ENCODE assay signal across 8 cellular contexts in genomic region chr4:54226399-54227260, GRCh38. TPM values are rescaled to one million over a fixed set of nuclear protein-coding genes. Genes with fewer than 3 reads are reported as not detected.
DNase-seq lines count a peak whose midpoint lies in the region; ATAC-seq, FAIRE-seq and TF ChIP-seq lines count a peak whose summit lies in the region.

No MANE protein-coding gene starts in this region.

- SMC1A ChIA-PET in GM12878 (lab: Charles Lee; ENCODE audit: uncharacterized antibody, unreplicated experiment): interaction anchor here (0.6 to 1.0 kb wide), 2 partner anchors 8 to 1230 kb away, joined by 3 to 4 read pairs; no protein-coding TSS in a partner anchor

- no peaks in the 10 kb centered on the region for H3K9me3 Mint-ChIP-seq in stimulated activated naive CD8-positive, alpha-beta T cell treated with anti-CD3 and anti-CD28 coated beads, Interleukin-15, Interleukin-2, amounts not matched to agents 100 ng/mL and 50 ng/mL, for 24 hours

- no peak overlapping the region for H3K27ac Mint-ChIP-seq in stimulated activated naive CD8-positive, alpha-beta T cell treated with anti-CD3 and anti-CD28 coated beads, Interleukin-15, Interleukin-2, amounts not matched to agents 100 ng/mL and 50 ng/mL, for 24 hours

- WGBS in GM12878 (ENCODE audit: insufficient coverage, insufficient replicate concordance, low lambda C conversion rate, missing lambda C conversion rate): 29% methylated on average over 47 of the region's 47 CpGs

- TF ChIP-seq EP300 in GM12878 (IDR thresholded peaks at IDR 0.05; ENCODE audit: borderline replicate concordance in 1 of 2, control insufficient read depth in 1 of 2, low read depth in 2 of 2, low read length in 2 of 2): no peak

- peak overlapping the region; percentile 72 for H3K9ac ChIP-seq in HUES6 (ENCODE audit: low read length)
- no peak overlapping the region for H3K9ac ChIP-seq in GM12878 (ENCODE audit: control insufficient read depth, insufficient read depth, low read length)
- H3K9ac ChIP-seq in keratinocyte (ENCODE audit: control insufficient read depth, extremely low read depth, insufficient read depth, low read length): no peak overlapping the region

- intact Hi-C loops in GM12878 (cut with micrococcal nuclease; ENCODE audit: unreplicated experiment): loop anchor here (5.0 kb wide), 1 partner anchor 519 kb away; no protein-coding TSS in a partner anchor

- H3K9me1 ChIP-seq in keratinocyte (ENCODE audit: control insufficient read depth, extremely low read depth, insufficient read depth, low read length): no peaks in the 10 kb centered on the region

- POLR2A ChIA-PET in GM12878 (lab: Charles Lee): no interaction called here

- peaks cover 23% of the 10 kb centered on the region for H3K4me1 ChIP-seq in HUES6 (ENCODE audit: control insufficient read depth, insufficient read depth, low read length)
- H3K4me1 ChIP-seq in GM12878 (ENCODE audit: control insufficient read depth, insufficient read depth, low read length): peaks cover 3% of the 10 kb centered on the region; the same call in 1 of the 2 replicates
- peaks cover 41% of the 10 kb centered on the region for H3K4me1 ChIP-seq in keratinocyte (ENCODE audit: control insufficient read depth, extremely low read depth, insufficient read depth, low read length)

- TF ChIP-seq CTCF in GM12878 (IDR thresholded peaks at IDR 0.05 in 2 of 3, conservative IDR thresholded peaks at IDR 0.05 in 1 of 3; ENCODE audit: control insufficient read depth in 2 of 3, extremely low read depth in 1 of 3, insufficient read depth in 1 of 3, low read depth in 3 of 3, low read length in 3 of 3) (no peak), keratinocyte (optimal IDR thresholded peaks at IDR 0.05 in 1 of 3, IDR thresholded peaks at IDR 0.05 in 1 of 3, conservative IDR thresholded peaks at IDR 0.05 in 1 of 3; ENCODE audit: extremely low read depth in 1 of 3, insufficient read depth in 2 of 3, low read length in 3 of 3) (no peak)

- ATAC-seq in GM12878: peak; percentile 26
- ATAC-seq in HG03469 (IDR thresholded peaks at IDR 0.05; ENCODE audit: unreplicated experiment): no peak
- ATAC-seq in HG03196 (IDR thresholded peaks at IDR 0.05; ENCODE audit: unreplicated experiment): no peak

- peaks cover 50% of the 10 kb centered on the region for H3K4me1 Mint-ChIP-seq in stimulated activated naive CD8-positive, alpha-beta T cell treated with anti-CD3 and anti-CD28 coated beads, Interleukin-15, Interleukin-2, amounts not matched to agents 100 ng/mL and 50 ng/mL, for 24 hours (ENCODE audit: low read depth)

- H2AFZ ChIP-seq in GM12878 (ENCODE audit: control insufficient read depth, low read depth, low read length): no peak overlapping the region; the same call in 1 of the 2 replicates
- peak overlapping the region; percentile 64 for H2AFZ ChIP-seq in keratinocyte (ENCODE audit: control insufficient read depth, low read length)

- no peaks in the 10 kb centered on the region for H3K79me2 ChIP-seq in GM12878 (ENCODE audit: control insufficient read depth, insufficient read depth, low read length)
- no peaks in the 10 kb centered on the region for H3K79me2 ChIP-seq in keratinocyte (ENCODE audit: control insufficient read depth, insufficient read depth, low read length)

- dilution Hi-C loops in keratinocyte (cut with MboI; ENCODE audit: extremely low pct_ligation_motif_present, low sequenced_read_pairs): no loop called here

- H3K36me3 ChIP-seq in HUES6 (ENCODE audit: control insufficient read depth, insufficient read depth, low read length) (no peaks in the 10 kb centered on the region), GM12878 (ENCODE audit: control insufficient read depth in 2 of 2, insufficient read depth in 2 of 2, low read length in 1 of 2) (no peaks in the 10 kb centered on the region), keratinocyte (ENCODE audit: control insufficient read depth in 2 of 2, extremely low read depth in 1 of 2, insufficient read depth in 2 of 2, low read length in 2 of 2) (no peaks in the 10 kb centered on the region)

- in situ Hi-C loops in GM12878 (cut with MboI): loop anchor here (5.0 to 10.0 kb wide), 5 partner anchors 299 to 1849 kb away; no protein-coding TSS in a partner anchor

- H3K27ac ChIP-seq in HUES6 (ENCODE audit: low read depth, low read length) (peak overlapping the region; percentile 42; the same call in 1 of the 2 replicates), GM12878 (ENCODE audit: control insufficient read depth, insufficient read depth) (no peak overlapping the region), keratinocyte (ENCODE audit: control insufficient read depth, insufficient read depth, low read length) (no peak overlapping the region)

- H3K27me3 Mint-ChIP-seq in stimulated activated naive CD8-positive, alpha-beta T cell treated with anti-CD3 and anti-CD28 coated beads, Interleukin-15, Interleukin-2, amounts not matched to agents 100 ng/mL and 50 ng/mL, for 24 hours: peaks cover 84% of the 10 kb centered on the region

- CTCF ChIA-PET in GM12878 (lab: Yijun Ruan, JAX): interaction anchor here (0.8 to 2.3 kb wide), 4 partner anchors 297 to 1211 kb away, joined by 3 to 6 read pairs (median 5); no protein-coding TSS in a partner anchor

- peak overlapping the region; percentile 74 for H3K4me3 ChIP-seq in HUES6 (ENCODE audit: low read depth, low read length)
- no peak overlapping the region; the same call in 1 of the 2 replicates for H3K4me3 ChIP-seq in GM12878
- peak overlapping the region in 2 of 3 experiments; percentile 64 to 73 for H3K4me3 ChIP-seq in keratinocyte (ENCODE audit: control insufficient read depth in 2 of 3, extremely low read depth in 1 of 3, insufficient read depth in 2 of 3, low read depth in 1 of 3, low read length in 3 of 3)

- H3K27me3 ChIP-seq in HUES6 (ENCODE audit: control insufficient read depth, insufficient read depth, low read length) (peaks cover 97% of the 10 kb centered on the region), GM12878 (replicated peaks in 1 of 2; ENCODE audit: control insufficient read depth in 2 of 2, insufficient read depth in 2 of 2, low read length in 1 of 2) (peaks cover 24 to 26% of the 10 kb centered on the region in 2 experiments), keratinocyte (ENCODE audit: control insufficient read depth, extremely low read depth, insufficient read depth, low read length) (peaks cover 67% of the 10 kb centered on the region)

- TF ChIP-seq RAD21 in GM12878 (IDR thresholded peaks at IDR 0.05; ENCODE audit: insufficient read depth, low read depth, low read length): no peak

- H3K9me3 ChIP-seq in HUES6 (ENCODE audit: control insufficient read depth, insufficient read depth, low read depth, low read length) (no peaks in the 10 kb centered on the region), GM12878 (replicated peaks; ENCODE audit: control insufficient read depth, insufficient read depth, low read length) (no peaks in the 10 kb centered on the region; the same call in 2 of the 3 replicates), keratinocyte (ENCODE audit: control insufficient read depth, low read depth, low read length) (no peaks in the 10 kb centered on the region)

- H3K4me3 Mint-ChIP-seq in stimulated activated naive CD8-positive, alpha-beta T cell treated with anti-CD3 and anti-CD28 coated beads, Interleukin-15, Interleukin-2, amounts not matched to agents 100 ng/mL and 50 ng/mL, for 24 hours: peak overlapping the region; percentile 69

- H4K20me1 ChIP-seq in GM12878 (ENCODE audit: control insufficient read depth, insufficient read depth): no peaks in the 10 kb centered on the region
- no peaks in the 10 kb centered on the region for H4K20me1 ChIP-seq in keratinocyte (ENCODE audit: control insufficient read depth, extremely low read depth, insufficient read depth, low read length)

- FAIRE-seq in GM12878 (lab: Jason Lieb, UNC): no peak
- no peak for FAIRE-seq in keratinocyte (lab: Jason Lieb, UNC)

- TF ChIP-seq POLR2A in GM12878 (IDR thresholded peaks at IDR 0.05; ENCODE audit: low read depth, low read length): no peak

- no peaks in the 10 kb centered on the region for H3K36me3 Mint-ChIP-seq in stimulated activated naive CD8-positive, alpha-beta T cell treated with anti-CD3 and anti-CD28 coated beads, Interleukin-15, Interleukin-2, amounts not matched to agents 100 ng/mL and 50 ng/mL, for 24 hours (ENCODE audit: low read depth)

- RAD21 ChIA-PET in GM12878 (lab: Charles Lee; ENCODE audit: unreplicated experiment): no interaction called here

- no TSS peak for BruUV-seq in GM12878 (replicated peaks; lab: Mats Ljungman, UMichigan)

- DNase-seq in GM12878 (ENCODE audit: low read depth, low spot score) (no peak), keratinocyte (ENCODE audit: low read depth, low spot score) (no peak), cerebellar cortex (ENCODE audit: low spot score) (no peak), NCI-H128 (lab: John Stamatoyannopoulos, UW; ENCODE audit: unreplicated experiment) (no peak)

- H3K4me2 ChIP-seq in GM12878 (ENCODE audit: control insufficient read depth, insufficient read depth) (peak overlapping the region; percentile 15; the same call in 1 of the 2 replicates), keratinocyte (ENCODE audit: control insufficient read depth, extremely low read depth, insufficient read depth, low read depth, low read length) (peak overlapping the region; percentile 93)

RNA-seq across cellular contexts. Expression of gene PDGFRA, which starts 2.5 kb away (rescaled TPM):
- 0.21 TPM in 1 of 2 replicates, not detected in the other for total RNA-seq in GM12878 (2013; cell fraction: nucleolus; rRNA removed)
- not detected in 2 replicates for total RNA-seq in GM12878 (2014; rRNA removed)
- not detected in 2 replicates for total RNA-seq in GM12878 (2014; rRNA removed; fragmentation: Illumina TruSeq; extraction: Trizol)
- 0.28 and 0.40 TPM in 2 replicates for total RNA-seq in GM12878 (2021)
- 0.10 TPM for polyA plus RNA-seq in GM12878 (2011; ENCODE audit: low read depth)
- 0.01 TPM in 1 of 2 replicates, not detected in the other for polyA plus RNA-seq in GM12878 (2011; rRNA removed)
- 0.07 TPM in 1 of 2 replicates, not detected in the other for polyA plus RNA-seq in GM12878 (2011; cell fraction: cytosol; rRNA removed)
- polyA plus RNA-seq in GM12878 (2011; cell fraction: nucleus; rRNA removed): not detected in 2 replicates
- polyA plus RNA-seq in GM12878 (2012): 0.16 and 0.21 TPM in 2 replicates
- polyA plus RNA-seq in GM12878 (2014; fragmentation: Illumina TruSeq; extraction: Trizol): 0.03 TPM in 1 of 2 replicates, not detected in the other
- not detected for polyA plus RNA-seq in GM12878 (2014; fragmentation: Nextera tagmentation; extraction: Ambion mirVana)
- not detected in 2 replicates for polyA plus RNA-seq in GM12878 (2014; rRNA removed)
- polyA plus RNA-seq in GM12878 (2016; fragmentation: Nextera tagmentation; extraction: Ambion mirVana): under 1 TPM; 0.06 to 0.24 TPM
- polyA minus RNA-seq in GM12878 (2011; rRNA and poly(A)+ RNA removed): not detected in 2 replicates
- polyA minus RNA-seq in GM12878 (2011; cell fraction: cytosol; rRNA and poly(A)+ RNA removed): not detected in 2 replicates
- not detected in 2 replicates for polyA minus RNA-seq in GM12878 (2011; cell fraction: nucleus; rRNA and poly(A)+ RNA removed)
- 0.22 to 0.40 TPM (median 0.27 TPM) in 3 replicates for polyA plus RNA-seq in keratinocyte
- not detected for polyA plus RNA-seq in keratinocyte (2011; ENCODE audit: low read depth)
- 0.48 and 0.61 TPM in 2 replicates for polyA plus RNA-seq in keratinocyte (2011; cell fraction: cytosol; rRNA removed)
- 0.19 and 0.32 TPM in 2 replicates for polyA plus RNA-seq in keratinocyte (2011; cell fraction: nucleus; rRNA removed)
- polyA plus RNA-seq in keratinocyte (2012; ENCODE audit: low replicate concordance): 0.18 and 0.27 TPM in 2 replicates
- 0.10 to 0.26 TPM in 2 of 3 replicates, not detected in the other for polyA minus RNA-seq in keratinocyte
- polyA minus RNA-seq in keratinocyte (2011; cell fraction: cytosol; rRNA and poly(A)+ RNA removed): not detected
- polyA minus RNA-seq in keratinocyte (2011; cell fraction: nucleus; rRNA and poly(A)+ RNA removed): 0.62 TPM in 1 of 2 replicates, not detected in the other
